23 cellular contexts compared by ENCODE assay signal in genomic region chr17:73748521-73748920, GRCh38.
DNase-seq lines count a peak whose midpoint lies in the region; ATAC-seq and TF ChIP-seq lines count a peak whose summit lies in the region.
"Had no signal": no experiment of that assay in that cellular context is flagged by ENCODE, and none has a peak within 500 bp of the region (broad histone marks: within the 10 kb centered on the region; RNA-seq: fewer than 3 reads in every experiment).

No MANE protein-coding gene starts in this region.

- 65 to 67% methylated on average over 14 to 18 of the region's 19 CpGs for WGBS in body of pancreas, 2 donors

- H3K36me3 ChIP-seq in body of pancreas (replicated peaks in 1 of 2; ENCODE audit: insufficient read depth in 1 of 2, low read depth in 2 of 2) = no peaks in the 10 kb centered on the region
- H3K36me3 ChIP-seq: heart right ventricle, SJSA1 had no signal

- no peaks in the 10 kb centered on the region for H3K4me1 Mint-ChIP-seq in mesothelial cell of epicardium
- H3K4me1 Mint-ChIP-seq: activated T-helper 17 cell treated with anti-CD3 and anti-CD28 coated beads, Interleukin-2, amount 50 U/mL, for 72 hours had no signal

- no peak for TF ChIP-seq POLR2A in body of pancreas (IDR thresholded peaks at IDR 0.05)

- ATAC-seq in body of pancreas = no peak
- no peak for ATAC-seq in HG03354 (IDR thresholded peaks at IDR 0.05; ENCODE audit: poor library complexity, severe bottlenecking, unreplicated experiment)
- ATAC-seq: effector memory CD8-positive, alpha-beta T cell; natural killer cell treated with Interleukin-12 subunit alpha and Interleukin-12 subunit beta and Interleukin-15 and Interleukin-18, amount 100 ng/mL, for 72 hours had no signal

- H3K36me3 Mint-ChIP-seq in mesothelial cell of epicardium = no peaks in the 10 kb centered on the region
- H3K36me3 Mint-ChIP-seq: natural killer cell treated with Interleukin-12 subunit alpha and Interleukin-12 subunit beta and Interleukin-15 and Interleukin-18, amount 100 ng/mL, for 72 hours had no signal

- H3K27ac Mint-ChIP-seq in mesothelial cell of epicardium = no peak overlapping the region
- H3K27ac Mint-ChIP-seq: effector memory CD8-positive, alpha-beta T cell; memory B cell; natural killer cell treated with Interleukin-12 subunit alpha and Interleukin-12 subunit beta and Interleukin-15 and Interleukin-18, amount 100 ng/mL, for 72 hours; T-helper 2 cell treated with Interferon-gamma antibody and Interleukin-4, amounts not matched to agents 5 μg/mL and 100 μg/mL, for 36 hours had no signal

- H3K9me3 ChIP-seq in body of pancreas = no peaks in the 10 kb centered on the region
- H3K9me3 ChIP-seq: heart right ventricle, psoas muscle, SJSA1 had no signal

- peak overlapping the region in 3 of 4 donors; percentile 22 to 76 (median 74) for H3K27ac ChIP-seq in body of pancreas
- H3K27ac ChIP-seq: psoas muscle, SJSA1 had no signal

- DNase-seq in DMS53 (lab: John Stamatoyannopoulos, UW) (peak; percentile 94), NCI-H146 treated with DMSO at 0.1 percent for 48 hours (lab: John Stamatoyannopoulos, UW; ENCODE audit: unreplicated experiment) (peak; percentile 62), NCI-H446 treated with DMSO at 0.1 percent for 48 hours (lab: John Stamatoyannopoulos, UW) (peak; percentile 42), body of pancreas (peak in 2 of 4 donors; percentile 26 to 37), midbrain (lab: John Stamatoyannopoulos, UW) (no peak), cerebellar nuclear complex (lab: John Stamatoyannopoulos, UW) (no peak), mesothelial cell of epicardium (ENCODE audit: low spot score in 2 of 2, unreplicated experiment in 2 of 2) (no peak)
- DNase-seq: activated CD4-positive, CD25-positive, alpha-beta regulatory T cell; central memory CD4-positive, alpha-beta T cell; effector memory CD8-positive, alpha-beta T cell; heart right ventricle; islet precursor cell; OCI-M1; psoas muscle; stimulated activated CD4-positive, alpha-beta T cell treated with anti-CD3 and anti-CD28 coated beads, Interleukin-4, amount 100 ng/mL, for 4 hours; stimulated activated CD8-positive, alpha-beta memory T cell treated with anti-CD3 and anti-CD28 coated beads, Interleukin-4, amount 100 ng/mL, for 48 hours had no signal

- H3K4me3 ChIP-seq in body of pancreas = no peak overlapping the region
- H3K4me3 ChIP-seq: heart right ventricle, psoas muscle, SJSA1, smooth muscle cell had no signal

- no peaks in the 10 kb centered on the region for H3K9me3 Mint-ChIP-seq in mesothelial cell of epicardium
- H3K9me3 Mint-ChIP-seq: activated T-helper 17 cell treated with anti-CD3 and anti-CD28 coated beads, Interleukin-2, amount 50 U/mL, for 72 hours; effector memory CD8-positive, alpha-beta T cell; memory B cell; natural killer cell treated with Interleukin-12 subunit alpha and Interleukin-12 subunit beta and Interleukin-15 and Interleukin-18, amount 100 ng/mL, for 72 hours; T-helper 2 cell treated with Interferon-gamma antibody and Interleukin-4, amounts not matched to agents 5 μg/mL and 100 μg/mL, for 36 hours had no signal

- intact Hi-C loops in body of pancreas (cut with DNase I) = no loop called here

- no peak overlapping the region for H3K4me3 Mint-ChIP-seq in mesothelial cell of epicardium
- H3K4me3 Mint-ChIP-seq: activated T-helper 17 cell treated with anti-CD3 and anti-CD28 coated beads, Interleukin-2, amount 50 U/mL, for 72 hours; effector memory CD8-positive, alpha-beta T cell; memory B cell; natural killer cell treated with Interleukin-12 subunit alpha and Interleukin-12 subunit beta and Interleukin-15 and Interleukin-18, amount 100 ng/mL, for 72 hours; T-helper 2 cell treated with Interferon-gamma antibody and Interleukin-4, amounts not matched to agents 5 μg/mL and 100 μg/mL, for 36 hours had no signal

- H3K27me3 ChIP-seq in body of pancreas = no peaks in the 10 kb centered on the region

- H3K4me1 ChIP-seq in body of pancreas = peaks cover 31% of the 10 kb centered on the region
- H3K4me1 ChIP-seq: psoas muscle, SJSA1 had no signal

- H3K27me3 Mint-ChIP-seq in mesothelial cell of epicardium (ENCODE audit: low read depth) = peaks cover 67% of the 10 kb centered on the region
- H3K27me3 Mint-ChIP-seq: activated T-helper 17 cell treated with anti-CD3 and anti-CD28 coated beads, Interleukin-2, amount 50 U/mL, for 72 hours had no signal

- TF ChIP-seq CTCF in body of pancreas (IDR thresholded peaks at IDR 0.05) (no peak), mesothelial cell of epicardium (IDR thresholded peaks at IDR 0.05; ENCODE audit: unreplicated experiment) (no peak)

Comparison
In these comparisons a context has a peak if more than half of its experiments do, and no peak if none do; other contexts are left out.
1. DNase-seq: peak in DMS53 (single experiment), NCI-H146 treated with DMSO at 0.1 percent for 48 hours (single experiment) and NCI-H446 treated with DMSO at 0.1 percent for 48 hours (single experiment); none in midbrain (single experiment), cerebellar nuclear complex (0 of 2) and mesothelial cell of epicardium (0 of 2).